In genomic region chr5:142587354-142587965, GRCh38 we compare ENCODE assay signal across 9 cellular contexts.
DNase-seq lines count a peak whose midpoint lies in the region; ATAC-seq, FAIRE-seq and TF ChIP-seq lines count a peak whose summit lies in the region.
"Had no signal": no experiment of that assay in that cellular context is flagged by ENCODE, and none has a peak within 500 bp of the region (broad histone marks: within the 10 kb centered on the region; RNA-seq: fewer than 3 reads in every experiment).

No MANE protein-coding gene starts in this region.

- no peak overlapping the region for H3K4ac ChIP-seq in H9 (ENCODE audit: low read depth, low read length)

- no peak overlapping the region for H3K4me3 Mint-ChIP-seq in H9
- H3K4me3 Mint-ChIP-seq: activated B cell treated with CpG ODN at 0.5 μM for 24 hours had no signal

- no peak overlapping the region for H3K56ac ChIP-seq in H9 (ENCODE audit: insufficient read length, low read depth, low read length)

- H3K14ac ChIP-seq in H9 (ENCODE audit: insufficient read depth, low read length), result no peak overlapping the region

- no peak overlapping the region for H2BK15ac ChIP-seq in H9 (ENCODE audit: low read depth, low read length)

- no peaks in the 10 kb centered on the region for H3K36me3 Mint-ChIP-seq in H9 (ENCODE audit: insufficient read depth in 1 of 3, low read depth in 3 of 3)

- H4K91ac ChIP-seq in H9 (ENCODE audit: insufficient read length, low read depth, low read length), result no peak overlapping the region

- H2BK5ac ChIP-seq in H9 (ENCODE audit: insufficient read length, low read length), result no peak overlapping the region

- H2BK120ac ChIP-seq in H9 (ENCODE audit: low read depth, low read length, poor library complexity, severe bottlenecking), result no peak overlapping the region

- H3K9me3 ChIP-seq in H9 (ENCODE audit: control insufficient read depth, low read depth, low read length), result no peaks in the 10 kb centered on the region

- H3K4me1 ChIP-seq in H9 (ENCODE audit: insufficient read depth, low read length), result peaks cover 2% of the 10 kb centered on the region; the same call in 1 of the 2 replicates

- no peak overlapping the region for H2AK5ac ChIP-seq in H9 (ENCODE audit: insufficient read length, low read length)

- peak; percentile 78 for TF ChIP-seq CTCF in H9 (conservative IDR thresholded peaks at IDR 0.05)

- no peak for ATAC-seq in activated CD4-positive, CD25-positive, alpha-beta regulatory T cell treated with anti-CD3 and anti-CD28 coated beads, Interleukin-2, amount 50 U/mL, for 24 hours
- no peak for ATAC-seq in HG03354 (IDR thresholded peaks at IDR 0.05; ENCODE audit: poor library complexity, severe bottlenecking, unreplicated experiment)

- no peaks in the 10 kb centered on the region for H4K20me1 ChIP-seq in H9 (ENCODE audit: control insufficient read depth, insufficient read depth, insufficient read length)

- no peak overlapping the region for H2BK12ac ChIP-seq in H9 (ENCODE audit: insufficient read length, low read depth, low read length)

- no peaks in the 10 kb centered on the region for H3K27me3 ChIP-seq in H9 (ENCODE audit: insufficient read depth, low read length)

- peak; percentile 8 for DNase-seq in NCI-H1092 treated with DMSO at 0.1 percent for 48 hours (lab: John Stamatoyannopoulos, UW)
- DNase-seq in NCI-H1092 (lab: John Stamatoyannopoulos, UW), result no peak
- DNase-seq in H9, result peak; percentile 47
- peak; percentile 58 for DNase-seq in SKM-1 (lab: John Stamatoyannopoulos, UW; ENCODE audit: unreplicated experiment)
- peak; percentile 35 for DNase-seq in globus pallidus (ENCODE audit: low spot score)
- no peak for DNase-seq in frontal cortex (ENCODE audit: low spot score in 2 of 2)
- DNase-seq: activated B cell treated with CpG ODN at 0.5 μM for 24 hours had no signal

- no peak overlapping the region for H3K9ac ChIP-seq in H9 (ENCODE audit: extremely low read depth, insufficient read length, low read length)

- no peak overlapping the region for H4K8ac ChIP-seq in H9 (replicated peaks; ENCODE audit: insufficient read length, low read depth, low read length)

- no peaks in the 10 kb centered on the region for H3K79me2 ChIP-seq in H9 (ENCODE audit: insufficient read depth, low read length)

- no peak overlapping the region for H4K5ac ChIP-seq in H9 (ENCODE audit: insufficient read length, low read depth, low read length)

- no peak overlapping the region for H3K27ac Mint-ChIP-seq in H9
- H3K27ac Mint-ChIP-seq: activated B cell treated with CpG ODN at 0.5 μM for 24 hours had no signal

- H2BK20ac ChIP-seq in H9 (ENCODE audit: low read depth, low read length, poor library complexity, severe bottlenecking), result no peak overlapping the region

- H3K27me3 Mint-ChIP-seq in H9 (ENCODE audit: low read depth), result peaks cover 3% of the 10 kb centered on the region

- no peaks in the 10 kb centered on the region for H3K9me3 Mint-ChIP-seq in H9
- H3K9me3 Mint-ChIP-seq: activated B cell treated with CpG ODN at 0.5 μM for 24 hours had no signal

- peaks cover 4 to 9% of the 10 kb centered on the region in 2 experiments; a peak in 3 of 4 replicates for H3K4me1 Mint-ChIP-seq in H9
- H3K4me1 Mint-ChIP-seq: activated B cell treated with CpG ODN at 0.5 μM for 24 hours had no signal

- no peak overlapping the region for H3K27ac ChIP-seq in H9 (ENCODE audit: insufficient read length, low read depth, low read length)

- H2AFZ ChIP-seq in H9 (ENCODE audit: low read length), result no peak overlapping the region

- H3K23ac ChIP-seq in H9 (ENCODE audit: insufficient read length, low read depth, low read length), result no peak overlapping the region

- H3K79me1 ChIP-seq in H9 (ENCODE audit: insufficient read depth, low read depth, low read length, poor library complexity, severe bottlenecking), result no peaks in the 10 kb centered on the region

- no peak overlapping the region for H3K4me2 ChIP-seq in H9 (ENCODE audit: insufficient read depth, insufficient read length, low read length)

- no peak overlapping the region for H3K18ac ChIP-seq in H9 (ENCODE audit: insufficient read length, low read depth, low read length)

- WGBS in H9 (ENCODE audit: extremely low coverage, insufficient read length, low lambda C conversion rate), result no CpG with 5 or more reads among the region's 6 CpGs

- no peak overlapping the region for H3T11ph ChIP-seq in H9 (ENCODE audit: low read length)

- H3K23me2 ChIP-seq in H9 (ENCODE audit: insufficient read length, low read depth, low read length, poor library complexity, severe bottlenecking), result no peaks in the 10 kb centered on the region

- FAIRE-seq in frontal cortex (lab: Jason Lieb, UNC), result no peak

Comparison
In these comparisons a context has a peak if more than half of its experiments do, and no peak if none do; other contexts are left out.
1. DNase-seq: peak in NCI-H1092 treated with DMSO at 0.1 percent for 48 hours (single experiment), H9 (single experiment), SKM-1 (single experiment) and globus pallidus (single experiment); none in NCI-H1092 (single experiment) and frontal cortex (0 of 2).